In the genomic region with DNA sequence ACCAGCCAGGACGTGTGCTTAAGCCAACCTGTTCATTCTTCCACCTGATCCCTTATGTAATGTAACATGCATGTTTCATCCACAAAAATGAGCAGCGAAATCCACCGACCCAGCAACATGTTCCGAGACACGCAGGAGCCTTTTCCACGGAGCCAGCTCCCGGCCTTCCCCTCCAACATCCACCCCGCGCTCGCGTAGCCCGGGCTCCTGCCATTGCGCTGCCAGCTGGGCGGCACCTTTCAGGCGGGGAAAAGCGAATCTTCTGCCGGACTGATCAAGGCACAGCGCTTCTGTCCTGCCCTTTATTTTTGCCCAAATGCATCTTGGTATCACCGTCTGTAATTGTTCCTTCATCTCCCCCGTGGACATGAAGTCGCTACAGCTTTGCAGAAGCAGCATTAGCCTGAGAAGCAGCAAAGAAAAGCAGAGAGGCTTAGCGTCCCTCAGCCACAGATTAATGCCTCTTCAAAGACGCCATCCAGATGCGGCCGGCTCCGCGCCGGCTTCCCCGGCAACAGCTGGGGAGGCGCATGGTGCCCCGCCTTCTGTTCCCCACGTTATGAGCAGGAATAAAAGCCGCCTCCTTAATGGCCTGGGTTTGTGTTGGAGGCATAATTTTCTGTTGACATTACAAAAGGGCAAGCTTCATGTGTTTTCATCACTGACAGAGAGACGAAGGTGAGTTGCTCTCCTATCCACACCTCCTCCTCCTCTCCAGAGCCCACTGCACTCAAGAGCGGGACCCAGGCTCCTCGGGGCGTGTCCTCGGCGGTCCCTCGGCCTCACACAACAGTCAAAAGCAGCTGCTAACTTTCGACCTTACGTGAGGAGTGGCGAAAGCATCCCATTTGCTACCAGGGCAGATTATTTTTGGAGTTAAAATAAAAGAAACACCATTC, we compare ENCODE assay signal across 21 cellular contexts.
"Had no signal": no experiment of that assay in that cellular context is flagged by ENCODE, and none has a peak within 500 bp of the region (broad histone marks: within the 10 kb centered on the region; RNA-seq: fewer than 3 reads in every experiment).

No MANE protein-coding gene starts in this region.

- H3K27ac Mint-ChIP-seq: naive thymus-derived CD8-positive, alpha-beta T cell; type B pancreatic cell had no signal

- DNase-seq: cortex of kidney; dorsolateral prefrontal cortex; effector memory CD4-positive, alpha-beta T cell; esophagus squamous epithelium; foreskin fibroblast; glutamatergic neuron; islet precursor cell; left lung; mucosa of descending colon; naive thymus-derived CD8-positive, alpha-beta T cell; nucleus accumbens; ovary; right cardiac atrium; small intestine; stimulated activated CD4-positive, alpha-beta T cell treated with anti-CD3 and anti-CD28 coated beads, Interleukin-12 subunit alpha, Interleukin-12 subunit beta, amount 100 ng/mL, for 4 hours; stimulated activated naive CD4-positive, alpha-beta T cell; thyroid gland; uterus had no signal

- H3K36me3 Mint-ChIP-seq: type B pancreatic cell had no signal

- ATAC-seq: gastroesophageal sphincter; left lung; mucosa of descending colon; naive thymus-derived CD8-positive, alpha-beta T cell; right cardiac atrium had no signal

- H3K9me3 Mint-ChIP-seq: neural crest cell, type B pancreatic cell had no signal

- H3K4me1 Mint-ChIP-seq: neural crest cell had no signal

- H3K4me3 Mint-ChIP-seq: neural crest cell, type B pancreatic cell had no signal
